ENCODE assay signal across 8 cellular contexts in genomic region chr17:77066726-77067409, GRCh38.
A peak's percentile ranks its signal among the peaks of the same experiment; 100 is the strongest.
DNase-seq lines count a peak whose midpoint lies in the region; ATAC-seq, FAIRE-seq and TF ChIP-seq lines count a peak whose summit lies in the region.
"Not testable (repeated sequence)": the region's sequence is repeated elsewhere in the genome, so short reads cannot be mapped to it uniquely, and the experiment has no call there.

No MANE protein-coding gene starts in this region.

- not testable (repeated sequence) for H3K36me3 ChIP-seq in DND-41 (ENCODE audit: insufficient read depth, low read length); GM12878 (ENCODE audit: control insufficient read depth in 2 of 2, insufficient read depth in 2 of 2, low read length in 1 of 2); tibial nerve

- peak; percentile 87 for TF ChIP-seq RAD21 in GM12878 (IDR thresholded peaks at IDR 0.05; ENCODE audit: insufficient read depth, low read depth, low read length)

- H3K27me3 ChIP-seq in DND-41 (ENCODE audit: insufficient read depth, low read length, poor library complexity); GM12878 (replicated peaks in 1 of 2; ENCODE audit: control insufficient read depth in 2 of 2, insufficient read depth in 2 of 2, low read length in 1 of 2): not testable (repeated sequence)
- peaks cover 0 to 23% of the 10 kb centered on the region in 2 donors for H3K27me3 ChIP-seq in tibial nerve

- peaks cover 15% of the 10 kb centered on the region for H3K27me3 Mint-ChIP-seq in neural crest cell (ENCODE audit: low read depth)

- not testable (repeated sequence) for H3K4me2 ChIP-seq in DND-41 (ENCODE audit: insufficient read depth, low read length); GM12878 (ENCODE audit: control insufficient read depth, insufficient read depth)

- not testable (repeated sequence) for H3K4me3 Mint-ChIP-seq in neural crest cell

- not testable (repeated sequence) for H2AFZ ChIP-seq in DND-41 (ENCODE audit: low read depth, low read length); GM12878 (ENCODE audit: control insufficient read depth, low read depth, low read length)

- WGBS in GM12878 (ENCODE audit: insufficient coverage, insufficient replicate concordance, low lambda C conversion rate, missing lambda C conversion rate): 27% methylated on average over 10 of the region's 10 CpGs
- WGBS in tibial nerve, 2 donors: 32% methylated on average over 10 of the region's 10 CpGs

- TF ChIP-seq POLR2A in GM12878 (IDR thresholded peaks at IDR 0.05; ENCODE audit: low read depth, low read length); tibial nerve (IDR thresholded peaks at IDR 0.05): not testable (repeated sequence)

- FAIRE-seq in GM12878 (lab: Jason Lieb, UNC): not testable (repeated sequence)

- TF ChIP-seq EP300 in GM12878 (IDR thresholded peaks at IDR 0.05; ENCODE audit: borderline replicate concordance in 1 of 2, control insufficient read depth in 1 of 2, low read depth in 2 of 2, low read length in 2 of 2); tibial nerve (IDR thresholded peaks at IDR 0.05): not testable (repeated sequence)

- not testable (repeated sequence) for H3K4me1 Mint-ChIP-seq in neural crest cell

- not testable (repeated sequence) for H3K79me2 ChIP-seq in DND-41 (ENCODE audit: insufficient read depth, low read length); GM12878 (ENCODE audit: control insufficient read depth, insufficient read depth, low read length)

- not testable (repeated sequence) for H3K9ac ChIP-seq in DND-41 (ENCODE audit: low read depth, low read length); GM12878 (ENCODE audit: control insufficient read depth, insufficient read depth, low read length)

- not testable (repeated sequence) for H3K36me3 Mint-ChIP-seq in neural crest cell (ENCODE audit: low read depth)

- CTCF ChIA-PET in GM12878 (lab: Yijun Ruan, JAX): interaction anchor here (0.6 to 3.8 kb wide), 12 partner anchors 8 to 250 kb away, joined by 3 to 21 read pairs (median 4); partner anchors contain the start of gene MGAT5B

- RAD21 ChIA-PET in GM12878 (lab: Charles Lee; ENCODE audit: unreplicated experiment): interaction anchor here (0.6 to 0.9 kb wide), 3 partner anchors 10 to 199 kb away, joined by 3 to 5 read pairs (median 4); partner anchors contain the start of gene MGAT5B

- H3K4me1 ChIP-seq in DND-41 (ENCODE audit: insufficient read depth, low read length); GM12878 (ENCODE audit: control insufficient read depth, insufficient read depth, low read length); tibial nerve: not testable (repeated sequence)

- TF ChIP-seq CTCF in DND-41 (IDR thresholded peaks at IDR 0.05; ENCODE audit: borderline replicate concordance, extremely low read depth, low read length, poor library complexity, severe bottlenecking): peak; percentile 90
- peak; percentile 86 for TF ChIP-seq CTCF in WI38 (IDR thresholded peaks at IDR 0.05; ENCODE audit: low read depth, low read length)
- TF ChIP-seq CTCF in GM12878 (IDR thresholded peaks at IDR 0.05 in 2 of 3, conservative IDR thresholded peaks at IDR 0.05 in 1 of 3; ENCODE audit: control insufficient read depth in 2 of 3, extremely low read depth in 1 of 3, insufficient read depth in 1 of 3, low read depth in 3 of 3, low read length in 3 of 3): peak; percentile 74 to 90 (median 87)
- peak; percentile 88 for TF ChIP-seq CTCF in neural crest cell (conservative IDR thresholded peaks at IDR 0.05)
- TF ChIP-seq CTCF in tibial nerve (IDR thresholded peaks at IDR 0.05): peak; percentile 59 to 80 (median 79)

- not testable (repeated sequence) for H3K4me3 ChIP-seq in DND-41 (ENCODE audit: low read depth in 1 of 2, low read length in 2 of 2); WI38 (ENCODE audit: low read depth, low read length); GM12878; tibial nerve

- not testable (repeated sequence) for H3K27ac Mint-ChIP-seq in neural crest cell (ENCODE audit: unreplicated experiment)

- DNase-seq in DND-41 (peak; percentile 64), KBM-7 (peak; percentile 57), NCI-H82 (lab: John Stamatoyannopoulos, UW) (peak; percentile 87), head of caudate nucleus (peak; percentile 37 to 85 (median 68)), neural crest cell (ENCODE audit: low read depth, low spot score) (peak; percentile 70), tibial nerve (ENCODE audit: low spot score in 2 of 2) (peak in 1 of 2 donors; percentile 59)
- DNase-seq in GM12878 (ENCODE audit: low read depth, low spot score): not testable (repeated sequence)

- not testable (repeated sequence) for H3K9me3 ChIP-seq in DND-41 (ENCODE audit: insufficient read depth, low read length, severe bottlenecking); GM12878 (replicated peaks; ENCODE audit: control insufficient read depth, insufficient read depth, low read length); tibial nerve

- not testable (repeated sequence) for H3K27ac ChIP-seq in DND-41 (ENCODE audit: low read length); GM12878 (ENCODE audit: control insufficient read depth, insufficient read depth); tibial nerve

- in situ Hi-C loops in KBM-7 (cut with MboI; ENCODE audit: low pct_unique_long_range_greater_than_20kb, low sequenced_read_pairs); GM12878 (cut with MboI): not testable (repeated sequence)

- BruUV-seq in GM12878 (replicated peaks; lab: Mats Ljungman, UMichigan): not testable (repeated sequence)

- POLR2A ChIA-PET in GM12878 (lab: Charles Lee): not testable (repeated sequence)

- intact Hi-C loops in GM12878 (cut with micrococcal nuclease; ENCODE audit: unreplicated experiment): loop anchor here (5.0 kb wide), 1 partner anchor 250 kb away; no protein-coding TSS in a partner anchor
- intact Hi-C loops in head of caudate nucleus (cut with DNase I): not testable (repeated sequence)

- H3K9me3 Mint-ChIP-seq in neural crest cell: not testable (repeated sequence)

- ATAC-seq in DND-41 (ENCODE audit: insufficient read depth, low read depth): peak; percentile 89
- ATAC-seq in GM12878: peak; percentile 91

- SMC1A ChIA-PET in GM12878 (lab: Charles Lee; ENCODE audit: uncharacterized antibody, unreplicated experiment): interaction anchor here (1.0 to 2.0 kb wide), 3 partner anchors 10 to 538 kb away, joined by 3 to 6 read pairs (median 6); no protein-coding TSS in a partner anchor

- H4K20me1 ChIP-seq in DND-41 (ENCODE audit: insufficient read depth, low read length); GM12878 (ENCODE audit: control insufficient read depth, insufficient read depth): not testable (repeated sequence)

TF ChIP-seq in GM12878, 131 proteins besides CTCF, POLR2A, EP300 and RAD21:
- TF ChIP-seq SMC3 (IDR thresholded peaks at IDR 0.05; ENCODE audit: borderline replicate concordance, low read length) (peak; percentile 66), YY1 (IDR thresholded peaks at IDR 0.05; ENCODE audit: low read depth, low read length) (peak; percentile 66; the same call in 1 of the 2 replicates)
TF ChIP-seq in GM12878: peak in this region for 2; not testable (repeated sequence) for 129.
